Comparison of ENCODE assay signal across 22 cellular contexts in the genomic region with DNA sequence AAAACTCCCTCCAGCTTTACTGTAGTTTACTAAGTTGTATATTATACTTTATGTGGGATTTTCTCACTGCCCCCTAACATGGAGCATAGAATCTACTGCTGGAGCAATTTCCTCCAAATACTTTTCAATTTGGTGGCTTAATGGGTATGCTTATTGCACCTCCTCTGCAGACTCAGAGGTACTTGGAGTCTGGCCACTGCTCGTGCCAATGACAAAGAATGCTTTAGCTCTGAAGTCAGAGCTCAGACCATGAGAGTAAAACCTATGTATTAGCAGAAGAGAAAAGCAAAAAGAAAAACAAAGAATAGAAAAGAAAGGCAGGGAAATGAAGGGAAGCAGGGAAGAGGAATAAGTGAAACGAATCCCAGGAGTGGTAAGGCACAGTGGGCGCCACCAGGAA.
DNase-seq lines count a peak whose midpoint lies in the region; TF ChIP-seq lines count a peak whose summit lies in the region.
"Had no signal": no experiment of that assay in that cellular context is flagged by ENCODE, and none has a peak within 500 bp of the region (broad histone marks: within the 10 kb centered on the region; RNA-seq: fewer than 3 reads in every experiment).

No MANE protein-coding gene starts in this region.

- H3K4me2 ChIP-seq in SK-N-SH = no peak overlapping the region
- H3K4me2 ChIP-seq: GM23338 had no signal

- POLR2A ChIA-PET in SK-N-SH (lab: Yijun Ruan, JAX) = no interaction called here

- H3K4me1 ChIP-seq in SK-N-SH (ENCODE audit: control insufficient read depth in 1 of 2, insufficient read depth in 2 of 2, low read depth in 1 of 2, low read length in 1 of 2) = no peaks in the 10 kb centered on the region

- no peaks in the 10 kb centered on the region for H3F3A ChIP-seq in SK-N-SH (replicated peaks; ENCODE audit: insufficient read depth)

- no peak for TF ChIP-seq EP300 in SK-N-SH (IDR thresholded peaks at IDR 0.05; ENCODE audit: borderline replicate concordance in 1 of 2, low read depth in 1 of 2, low read length in 1 of 2)

- no peaks in the 10 kb centered on the region for H3K79me2 ChIP-seq in SK-N-SH (ENCODE audit: insufficient read depth)

- no peak overlapping the region for H2AFZ ChIP-seq in SK-N-SH (ENCODE audit: low read depth)
- H2AFZ ChIP-seq: GM23338 had no signal

- no peaks in the 10 kb centered on the region for H3K36me3 ChIP-seq in SK-N-SH (replicated peaks in 1 of 2; ENCODE audit: control insufficient read depth in 1 of 2, insufficient read depth in 2 of 2, low read length in 1 of 2)

- no peak overlapping the region for H3K9ac ChIP-seq in SK-N-SH

- WGBS in SK-N-SH (ENCODE audit: low lambda C conversion rate) = 61% methylated on average over 3 of the region's 3 CpGs

- H3K27me3 ChIP-seq in SK-N-SH (ENCODE audit: insufficient read depth) = no peaks in the 10 kb centered on the region

- DNase-seq in AG08396 (ENCODE audit: low spot score) = peak; percentile 6
- DNase-seq in GM04503 (ENCODE audit: low read depth) = peak; percentile 21
- peak; percentile 64 for DNase-seq in astrocyte of the hippocampus (ENCODE audit: low read depth, low spot score)
- peak; percentile 9 to 52 for DNase-seq in foreskin fibroblast
- no peak for DNase-seq in cerebellar nuclear complex (lab: John Stamatoyannopoulos, UW)
- DNase-seq in NCI-H1417 treated with DMSO at 0.1 percent for 48 hours (lab: John Stamatoyannopoulos, UW) = no peak
- no peak for DNase-seq in SK-N-SH
- DNase-seq in D341Med (ENCODE audit: low spot score) = no peak
- DNase-seq: CD8-positive, alpha-beta T cell; DMS79 treated with DMSO at 0.1 percent for 48 hours; H9; KG1; MM.1S; NCI-H1417; NCI-H1694 treated with DMSO at 0.1 percent for 48 hours; NCI-H2081; NCI-H2227 treated with DMSO at 0.1 percent for 48 hours; NCI-H526 treated with DMSO at 0.1 percent for 48 hours; SHP77 had no signal

- no peak overlapping the region for H3K27ac ChIP-seq in SK-N-SH (ENCODE audit: low read depth in 2 of 2, low read length in 1 of 2)
- H3K27ac ChIP-seq: C4-2B, RWPE1 had no signal

- no peaks in the 10 kb centered on the region for H4K20me1 ChIP-seq in SK-N-SH (ENCODE audit: insufficient read depth)

- CTCF ChIA-PET in SK-N-SH (lab: Yijun Ruan, JAX) = no interaction called here

- no peak for TF ChIP-seq RAD21 in SK-N-SH (IDR thresholded peaks at IDR 0.05; ENCODE audit: low read length)

- H3K9me3 ChIP-seq in SK-N-SH = no peaks in the 10 kb centered on the region

- H3K9me2 ChIP-seq in SK-N-SH = no peaks in the 10 kb centered on the region

- H3K4me3 ChIP-seq in foreskin fibroblast (ENCODE audit: low read depth in 1 of 2, low read length in 2 of 2) (no peak overlapping the region), SK-N-SH (ENCODE audit: low read depth in 2 of 2, low read length in 1 of 2) (no peak overlapping the region)
- H3K4me3 ChIP-seq: GM23338 had no signal

- TF ChIP-seq CTCF in foreskin fibroblast (IDR thresholded peaks at IDR 0.05; ENCODE audit: low read depth, low read length) (no peak), SK-N-SH (IDR thresholded peaks at IDR 0.05) (no peak)

TF ChIP-seq in SK-N-SH, 30 proteins besides CTCF, POLR2A, EP300 and RAD21:
- TF ChIP-seq EZH2phosphoT487 (IDR thresholded peaks at IDR 0.05; ENCODE audit: borderline replicate concordance, low read depth) (no peak), MEF2A (IDR thresholded peaks at IDR 0.05; ENCODE audit: borderline replicate concordance, low read depth) (no peak), MAX (IDR thresholded peaks at IDR 0.05; ENCODE audit: low read depth) (no peak), SIN3A (IDR thresholded peaks at IDR 0.05; ENCODE audit: borderline replicate concordance, low read depth, low read length) (no peak), POLR2AphosphoS5 (IDR thresholded peaks at IDR 0.05; ENCODE audit: low read depth, low read length) (no peak), MXI1 (IDR thresholded peaks at IDR 0.05; ENCODE audit: low read depth, low read length) (no peak), YY1 (IDR thresholded peaks at IDR 0.05; ENCODE audit: low read depth) (no peak), RFX5 (IDR thresholded peaks at IDR 0.05; ENCODE audit: low read length) (no peak), RXRA (IDR thresholded peaks at IDR 0.05; ENCODE audit: borderline replicate concordance, low read depth) (no peak), NFIC (IDR thresholded peaks at IDR 0.05; ENCODE audit: borderline replicate concordance) (no peak), PBX3 (IDR thresholded peaks at IDR 0.05) (no peak), USF2 (IDR thresholded peaks at IDR 0.05; ENCODE audit: borderline replicate concordance, low read depth, low read length) (no peak)
- TF ChIP-seq, protein P1, sequence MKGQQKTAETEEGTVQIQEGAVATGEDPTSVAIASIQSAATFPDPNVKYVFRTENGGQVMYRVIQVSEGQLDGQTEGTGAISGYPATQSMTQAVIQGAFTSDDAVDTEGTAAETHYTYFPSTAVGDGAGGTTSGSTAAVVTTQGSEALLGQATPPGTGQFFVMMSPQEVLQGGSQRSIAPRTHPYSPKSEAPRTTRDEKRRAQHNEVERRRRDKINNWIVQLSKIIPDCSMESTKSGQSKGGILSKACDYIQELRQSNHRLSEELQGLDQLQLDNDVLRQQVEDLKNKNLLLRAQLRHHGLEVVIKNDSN (IDR thresholded peaks at IDR 0.05; ENCODE audit: borderline replicate concordance, low read depth) = no peak
- TF ChIP-seq, protein P2, sequence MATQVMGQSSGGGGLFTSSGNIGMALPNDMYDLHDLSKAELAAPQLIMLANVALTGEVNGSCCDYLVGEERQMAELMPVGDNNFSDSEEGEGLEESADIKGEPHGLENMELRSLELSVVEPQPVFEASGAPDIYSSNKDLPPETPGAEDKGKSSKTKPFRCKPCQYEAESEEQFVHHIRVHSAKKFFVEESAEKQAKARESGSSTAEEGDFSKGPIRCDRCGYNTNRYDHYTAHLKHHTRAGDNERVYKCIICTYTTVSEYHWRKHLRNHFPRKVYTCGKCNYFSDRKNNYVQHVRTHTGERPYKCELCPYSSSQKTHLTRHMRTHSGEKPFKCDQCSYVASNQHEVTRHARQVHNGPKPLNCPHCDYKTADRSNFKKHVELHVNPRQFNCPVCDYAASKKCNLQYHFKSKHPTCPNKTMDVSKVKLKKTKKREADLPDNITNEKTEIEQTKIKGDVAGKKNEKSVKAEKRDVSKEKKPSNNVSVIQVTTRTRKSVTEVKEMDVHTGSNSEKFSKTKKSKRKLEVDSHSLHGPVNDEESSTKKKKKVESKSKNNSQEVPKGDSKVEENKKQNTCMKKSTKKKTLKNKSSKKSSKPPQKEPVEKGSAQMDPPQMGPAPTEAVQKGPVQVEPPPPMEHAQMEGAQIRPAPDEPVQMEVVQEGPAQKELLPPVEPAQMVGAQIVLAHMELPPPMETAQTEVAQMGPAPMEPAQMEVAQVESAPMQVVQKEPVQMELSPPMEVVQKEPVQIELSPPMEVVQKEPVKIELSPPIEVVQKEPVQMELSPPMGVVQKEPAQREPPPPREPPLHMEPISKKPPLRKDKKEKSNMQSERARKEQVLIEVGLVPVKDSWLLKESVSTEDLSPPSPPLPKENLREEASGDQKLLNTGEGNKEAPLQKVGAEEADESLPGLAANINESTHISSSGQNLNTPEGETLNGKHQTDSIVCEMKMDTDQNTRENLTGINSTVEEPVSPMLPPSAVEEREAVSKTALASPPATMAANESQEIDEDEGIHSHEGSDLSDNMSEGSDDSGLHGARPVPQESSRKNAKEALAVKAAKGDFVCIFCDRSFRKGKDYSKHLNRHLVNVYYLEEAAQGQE (IDR thresholded peaks at IDR 0.05; ENCODE audit: low read depth, low read length) = no peak

Comparison
In these comparisons a context has a peak if more than half of its experiments do, and no peak if none do; other contexts are left out.
1. DNase-seq: peak in AG08396 (single experiment), GM04503 (single experiment), astrocyte of the hippocampus (single experiment) and foreskin fibroblast (2 of 2); none in cerebellar nuclear complex (0 of 2), NCI-H1417 treated with DMSO at 0.1 percent for 48 hours (single experiment), SK-N-SH (single experiment) and D341Med (single experiment).